In the genomic region with DNA sequence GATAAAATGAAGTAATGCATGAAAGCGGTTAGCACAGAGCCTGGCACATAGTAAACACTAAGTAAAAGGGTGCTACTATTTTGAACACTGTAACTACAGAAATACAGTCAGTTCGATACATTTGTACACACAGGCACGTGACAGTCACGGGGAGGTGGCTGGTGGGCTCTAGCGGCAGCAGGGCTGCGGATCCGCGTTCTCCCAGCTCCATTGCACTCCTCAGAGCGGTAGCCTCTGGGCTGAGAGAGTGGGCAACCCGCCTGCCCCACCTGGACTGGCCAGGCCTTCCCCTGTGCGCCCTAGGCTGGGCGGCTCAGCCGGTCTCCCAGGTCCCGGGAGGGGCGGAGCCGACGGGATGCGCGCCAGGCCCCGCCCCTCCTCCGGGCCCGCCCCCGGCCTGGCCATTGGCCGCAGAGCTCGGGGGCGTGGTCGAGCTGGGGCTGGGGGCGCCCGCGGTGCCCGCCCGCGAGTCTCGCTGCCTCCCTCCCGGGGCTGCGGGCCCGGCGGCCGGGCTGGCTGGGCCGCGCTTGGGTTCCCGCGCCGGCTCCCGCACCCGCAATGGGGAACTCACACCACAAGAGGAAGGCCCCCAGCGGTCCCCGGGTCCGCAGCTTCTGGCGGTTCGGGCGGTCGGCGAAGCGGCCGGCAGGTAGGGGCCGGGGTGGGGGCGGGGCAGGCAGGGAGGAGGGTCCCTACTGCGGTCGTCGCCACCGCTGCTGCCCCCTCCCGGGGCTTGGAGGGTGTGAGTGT, we compare ENCODE assay signal across 9 cellular contexts. TPM values are rescaled to one million over a fixed set of nuclear protein-coding genes. Genes with fewer than 3 reads are reported as not detected.
DNase-seq lines count a peak whose midpoint lies in the region; ATAC-seq, FAIRE-seq and TF ChIP-seq lines count a peak whose summit lies in the region.
"Had no signal": no experiment of that assay in that cellular context is flagged by ENCODE, and none has a peak within 500 bp of the region (broad histone marks: within the 10 kb centered on the region; RNA-seq: fewer than 3 reads in every experiment).

No MANE protein-coding gene starts in this region.

- H3K27me3 ChIP-seq in endodermal cell (ENCODE audit: control insufficient read depth, insufficient read depth, low read length, poor library complexity, severe bottlenecking) = no peaks in the 10 kb centered on the region

- peaks cover 5% of the 10 kb centered on the region for H3K36me3 ChIP-seq in endodermal cell (ENCODE audit: control insufficient read depth, insufficient read depth, low read length)

- H3K36me3 Mint-ChIP-seq in HFFc6 (ENCODE audit: low read depth) (no peaks in the 10 kb centered on the region), endodermal cell (ENCODE audit: low read depth) (no peaks in the 10 kb centered on the region)
- H3K36me3 Mint-ChIP-seq in activated CD8-positive, alpha-beta memory T cell treated with anti-CD3 and anti-CD28 coated beads, Interleukin-2, amount 10 ng/mL, durations not matched to agents 7 days and 5 days = no peaks in the 10 kb centered on the region

- H3K27ac Mint-ChIP-seq in HFFc6 = no peak overlapping the region
- H3K27ac Mint-ChIP-seq in activated CD8-positive, alpha-beta memory T cell treated with anti-CD3 and anti-CD28 coated beads, Interleukin-2, amount 10 ng/mL, durations not matched to agents 7 days and 5 days = no peak overlapping the region
- H3K27ac Mint-ChIP-seq in endodermal cell = peak overlapping the region; percentile 86

- peak; percentile 91 for ATAC-seq in activated CD8-positive, alpha-beta memory T cell treated with anti-CD3 and anti-CD28 coated beads, Interleukin-2, amount 10 ng/mL, durations not matched to agents 7 days and 5 days
- no peak for ATAC-seq in HG03378 (IDR thresholded peaks at IDR 0.05; ENCODE audit: unreplicated experiment)

- H3K4me3 ChIP-seq in endodermal cell (ENCODE audit: low read length) = peak overlapping the region; percentile 97

- CTCF ChIA-PET in activated CD8-positive, alpha-beta memory T cell treated with anti-CD3 and anti-CD28 coated beads, Interleukin-2, amount 10 ng/mL, durations not matched to agents 7 days and 5 days (lab: Charles Lee) = interaction anchor here (1.0 kb wide), 1 partner anchor 42 kb away, joined by 4 read pairs; no protein-coding TSS in a partner anchor

- 5 to 19% methylated on average over 17 to 63 of the region's 63 CpGs for WGBS in endodermal cell (ENCODE audit: insufficient coverage in 1 of 2, insufficient read length in 1 of 2), 2 experiments

- H3K27ac ChIP-seq in endodermal cell (ENCODE audit: low read depth, low read length) = no peak overlapping the region

- H3K9me3 Mint-ChIP-seq in HFFc6 (no peaks in the 10 kb centered on the region), endodermal cell (no peaks in the 10 kb centered on the region)
- no peaks in the 10 kb centered on the region for H3K9me3 Mint-ChIP-seq in activated CD8-positive, alpha-beta memory T cell treated with anti-CD3 and anti-CD28 coated beads, Interleukin-2, amount 10 ng/mL, durations not matched to agents 7 days and 5 days (ENCODE audit: low read depth)

- H3K9me3 ChIP-seq in endodermal cell (ENCODE audit: control insufficient read depth, low read length) = no peaks in the 10 kb centered on the region

- DNase-seq in D721Med (ENCODE audit: insufficient read length, low spot score) (peak; percentile 99), HFFc6 (no peak), NCI-H748 treated with DMSO at 0.1 percent for 48 hours (lab: John Stamatoyannopoulos, UW) (peak; percentile 31), endodermal cell (peak; percentile 94), middle frontal gyrus (ENCODE audit: extremely low spot score, low spot score) (peak; percentile 36)
- peak; percentile 52 for DNase-seq in activated CD8-positive, alpha-beta memory T cell treated with anti-CD3 and anti-CD28 coated beads, Interleukin-2, amount 10 ng/mL, durations not matched to agents 7 days and 5 days
- peak; percentile 29 to 40 for DNase-seq in stimulated activated CD8-positive, alpha-beta memory T cell treated with anti-CD3 and anti-CD28 coated beads, Interleukin-2, amount 100 ng/mL, for 1 hour (ENCODE audit: low read depth in 2 of 2)

- H3K9ac ChIP-seq in endodermal cell (ENCODE audit: extremely low read depth, low read length, poor library complexity, severe bottlenecking) = peak overlapping the region; percentile 77

- TF ChIP-seq CTCF in D721Med (IDR thresholded peaks at IDR 0.05; ENCODE audit: insufficient read depth, missing control alignments) = no peak
- peak; percentile 31; the same call in 1 of the 2 replicates for TF ChIP-seq CTCF in HFFc6 (IDR thresholded peaks at IDR 0.05)
- TF ChIP-seq CTCF in endodermal cell (conservative IDR thresholded peaks at IDR 0.05) = no peak

- H3K4me1 Mint-ChIP-seq in HFFc6 (ENCODE audit: low read depth) (peaks cover 6% of the 10 kb centered on the region; the same call in 1 of the 2 replicates), endodermal cell (peaks cover 35% of the 10 kb centered on the region)
- H3K4me1 Mint-ChIP-seq in activated CD8-positive, alpha-beta memory T cell treated with anti-CD3 and anti-CD28 coated beads, Interleukin-2, amount 10 ng/mL, durations not matched to agents 7 days and 5 days = peaks cover 7% of the 10 kb centered on the region

- peaks cover 13% of the 10 kb centered on the region for H3K4me1 ChIP-seq in endodermal cell (ENCODE audit: control insufficient read depth, insufficient read depth, low read length)

- FAIRE-seq in D721Med (lab: Jason Lieb, UNC) = no peak

- H3K27me3 Mint-ChIP-seq in HFFc6 (ENCODE audit: insufficient read depth) (peaks cover 3% of the 10 kb centered on the region; the same call in 1 of the 2 replicates), endodermal cell (ENCODE audit: insufficient read depth) (no peaks in the 10 kb centered on the region)
- peaks cover 41% of the 10 kb centered on the region for H3K27me3 Mint-ChIP-seq in activated CD8-positive, alpha-beta memory T cell treated with anti-CD3 and anti-CD28 coated beads, Interleukin-2, amount 10 ng/mL, durations not matched to agents 7 days and 5 days

- peak overlapping the region; percentile 83 for H3K4me3 Mint-ChIP-seq in HFFc6
- peak overlapping the region; percentile 53 for H3K4me3 Mint-ChIP-seq in activated CD8-positive, alpha-beta memory T cell treated with anti-CD3 and anti-CD28 coated beads, Interleukin-2, amount 10 ng/mL, durations not matched to agents 7 days and 5 days
- peak overlapping the region; percentile 81 for H3K4me3 Mint-ChIP-seq in endodermal cell

RNA-seq across cellular contexts. Expression of a gene that starts 51.1 kb away (rescaled TPM):
- 10 to 100 TPM; 40.8 to 51.1 (median 48.1) TPM for total RNA-seq in HFFc6 (2021; fragmentation: NEBNext Ultra II Directional; extraction: Animal tissue kit (Norgen Biotek cat#: 25700))
- not detected for total RNA-seq in activated CD8-positive, alpha-beta memory T cell treated with anti-CD3 and anti-CD28 coated beads, Interleukin-2, amount 10 ng/mL, durations not matched to agents 7 days and 5 days
- under 1 TPM in 1 of 2 donors, not detected in 1; 0.18 TPM for total RNA-seq in endodermal cell
- 0.32 TPM for polyA plus RNA-seq in endodermal cell (2013, experiment 1 of 2)
- 0.37 TPM for polyA plus RNA-seq in endodermal cell (2013, experiment 2 of 2)
- total RNA-seq: T-helper 1 cell treated with Interleukin-12 subunit alpha and Interleukin-12 subunit beta and Interleukin-4 antibody, amounts not matched to agents 30 ng/mL and 1 ng/mL, for 36 hours had no signal

Comparison
In these comparisons a context has a peak if more than half of its experiments do, and no peak if none do; other contexts are left out.
1. RNA of a gene that starts 51.1 kb away (total RNA-seq): 40.8 to 51.1 TPM in HFFc6; 0.18 TPM in endodermal cell and not detected in activated CD8-positive, alpha-beta memory T cell treated with anti-CD3 and anti-CD28 coated beads, Interleukin-2, amount 10 ng/mL, durations not matched to agents 7 days and 5 days; every median in the first group is over 10 times any median in the second.
2. Peak in every context shown above with its lines, with median percentiles within 50 percentile points of each other: H3K4me3 Mint-ChIP-seq.